ENCODE assay signal across 28 cellular contexts in the genomic region with DNA sequence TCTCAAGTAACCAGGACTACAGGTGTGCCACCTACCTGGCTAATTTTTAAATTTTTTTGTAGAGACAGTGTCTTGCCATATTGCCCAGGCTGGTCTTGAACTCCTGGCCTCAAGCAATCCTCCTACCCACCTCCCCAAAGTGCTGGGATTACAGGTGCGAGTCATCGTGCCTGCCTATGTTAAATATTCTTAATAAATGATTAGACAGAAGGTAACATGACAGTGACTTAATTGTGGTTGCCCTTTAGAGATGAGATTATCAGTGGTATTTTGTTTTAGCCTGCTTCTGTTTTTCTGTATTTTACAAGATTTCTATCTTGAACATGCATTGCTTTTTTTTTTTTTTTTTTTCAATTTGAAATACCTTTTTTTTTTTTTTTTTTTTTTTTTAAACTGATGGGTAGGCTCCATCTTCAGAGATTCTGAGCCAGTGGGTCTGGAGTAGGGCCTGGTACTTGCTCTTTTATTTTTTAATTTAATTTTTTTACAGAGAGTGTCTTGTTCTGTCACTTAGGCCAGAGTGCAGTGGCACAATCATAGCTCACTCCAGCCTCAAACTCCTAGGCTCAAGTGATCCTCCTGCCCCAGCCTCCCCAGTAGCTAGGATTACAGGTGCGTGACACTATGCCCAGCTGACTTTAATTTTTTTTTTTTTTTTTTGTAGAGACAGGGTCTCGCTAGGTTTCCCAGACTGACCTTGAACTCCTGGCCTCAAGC.
DNase-seq lines count a peak whose midpoint lies in the region; ATAC-seq and TF ChIP-seq lines count a peak whose summit lies in the region.
"Had no signal": no experiment of that assay in that cellular context is flagged by ENCODE, and none has a peak within 500 bp of the region (broad histone marks: within the 10 kb centered on the region; RNA-seq: fewer than 3 reads in every experiment).

No MANE protein-coding gene starts in this region.

- H3K27me3 ChIP-seq in CD8-positive, alpha-beta memory T cell (ENCODE audit: insufficient read depth, low read length, poor library complexity, severe bottlenecking) = no peaks in the 10 kb centered on the region
- H3K27me3 ChIP-seq: BLaER1, Peyer's patch, tibial artery had no signal

- no peaks in the 10 kb centered on the region for H3K27me3 Mint-ChIP-seq in CD8-positive, alpha-beta memory T cell
- H3K27me3 Mint-ChIP-seq in activated T-helper 17 cell treated with anti-CD3 and anti-CD28 coated beads, Interleukin-2, amount 50 U/mL, for 72 hours = no peaks in the 10 kb centered on the region
- no peaks in the 10 kb centered on the region for H3K27me3 Mint-ChIP-seq in HFFc6 (ENCODE audit: insufficient read depth)
- H3K27me3 Mint-ChIP-seq: activated naive CD4-positive, alpha-beta T cell treated with anti-CD3 and anti-CD28 coated beads, Interleukin-2, amount 10 ng/mL, durations not matched to agents 7 days and 5 days; memory B cell had no signal

- H3K4me1 ChIP-seq in CD8-positive, alpha-beta memory T cell (ENCODE audit: insufficient read depth, low read length) = peaks cover 42% of the 10 kb centered on the region

- peak overlapping the region; percentile 61 to 100 (median 96) for H3K27ac Mint-ChIP-seq in CD8-positive, alpha-beta memory T cell
- H3K27ac Mint-ChIP-seq in activated T-helper 17 cell treated with anti-CD3 and anti-CD28 coated beads, Interleukin-2, amount 50 U/mL, for 72 hours = peak overlapping the region; percentile 97
- no peak overlapping the region for H3K27ac Mint-ChIP-seq in HFFc6
- H3K27ac Mint-ChIP-seq: activated naive CD4-positive, alpha-beta T cell treated with anti-CD3 and anti-CD28 coated beads, Interleukin-2, amount 10 ng/mL, durations not matched to agents 7 days and 5 days; memory B cell; nephron progenitor cell had no signal

- H3K36me3 ChIP-seq in CD8-positive, alpha-beta memory T cell (ENCODE audit: insufficient read depth, low read length) = no peaks in the 10 kb centered on the region
- H3K36me3 ChIP-seq: BLaER1, HAP-1, Peyer's patch, tibial artery had no signal

- no peak for ATAC-seq in activated T-helper 17 cell treated with anti-CD3 and anti-CD28 coated beads, Interleukin-2, amount 50 U/mL, for 72 hours (replicated peaks)

- no peak overlapping the region for H3K4me3 ChIP-seq in CD8-positive, alpha-beta memory T cell (ENCODE audit: low read length)
- H3K4me3 ChIP-seq: BLaER1, HAP-1, Peyer's patch, tibial artery had no signal

- no peak overlapping the region for H3K4me3 Mint-ChIP-seq in CD8-positive, alpha-beta memory T cell
- H3K4me3 Mint-ChIP-seq in activated T-helper 17 cell treated with anti-CD3 and anti-CD28 coated beads, Interleukin-2, amount 50 U/mL, for 72 hours = no peak overlapping the region
- H3K4me3 Mint-ChIP-seq in HFFc6 = no peak overlapping the region
- H3K4me3 Mint-ChIP-seq: activated naive CD4-positive, alpha-beta T cell treated with anti-CD3 and anti-CD28 coated beads, Interleukin-2, amount 10 ng/mL, durations not matched to agents 7 days and 5 days; immature natural killer cell; memory B cell; nephron progenitor cell had no signal

- CTCF ChIA-PET in CD8-positive, alpha-beta memory T cell (lab: Charles Lee) = interaction anchor here (0.8 to 1.5 kb wide), 5 partner anchors 8 to 69 kb away, joined by 3 to 4 read pairs (median 3); no protein-coding TSS in a partner anchor

- peaks cover 4 to 16% (median 4%) of the 10 kb centered on the region in 3 donors for H3K36me3 Mint-ChIP-seq in CD8-positive, alpha-beta memory T cell
- H3K36me3 Mint-ChIP-seq in activated T-helper 17 cell treated with anti-CD3 and anti-CD28 coated beads, Interleukin-2, amount 50 U/mL, for 72 hours (ENCODE audit: low read depth) = peaks cover 22% of the 10 kb centered on the region
- peaks cover 5% of the 10 kb centered on the region for H3K36me3 Mint-ChIP-seq in HFFc6 (ENCODE audit: low read depth)

- no peak for DNase-seq in CD8-positive, alpha-beta memory T cell
- DNase-seq in kidney tubule cell (ENCODE audit: low spot score) (peak; percentile 37), GM20000 (ENCODE audit: low spot score) (no peak), iPS-NIHi11 (ENCODE audit: low spot score) (no peak), HFFc6 (no peak)
- DNase-seq in central memory CD4-positive, alpha-beta T cell = no peak
- DNase-seq: activated CD4-positive, alpha-beta T cell treated with anti-CD3 and anti-CD28 coated beads for 48 hours; activated naive CD4-positive, alpha-beta T cell treated with anti-CD3 and anti-CD28 coated beads, Interleukin-2, amount 10 ng/mL, durations not matched to agents 7 days and 5 days; anterior cingulate cortex; DMS79; effector CD4-positive, alpha-beta T cell; hypothalamus; immature natural killer cell; Karpas-422; MV-4-11; NCI-H1436; NCI-H2081 treated with DMSO at 0.1 percent for 48 hours; NCI-H226; NCI-H69; nephron progenitor cell; Peyer's patch; stimulated activated naive CD4-positive, alpha-beta T cell treated with Interleukin-2 at 50 U/mL for 16 hours; tibial artery had no signal

- H3K9me3 Mint-ChIP-seq in CD8-positive, alpha-beta memory T cell = no peaks in the 10 kb centered on the region
- H3K9me3 Mint-ChIP-seq in activated T-helper 17 cell treated with anti-CD3 and anti-CD28 coated beads, Interleukin-2, amount 50 U/mL, for 72 hours = no peaks in the 10 kb centered on the region
- no peaks in the 10 kb centered on the region for H3K9me3 Mint-ChIP-seq in HFFc6
- H3K9me3 Mint-ChIP-seq: activated naive CD4-positive, alpha-beta T cell treated with anti-CD3 and anti-CD28 coated beads, Interleukin-2, amount 10 ng/mL, durations not matched to agents 7 days and 5 days; immature natural killer cell; memory B cell; nephron progenitor cell had no signal

- no peaks in the 10 kb centered on the region for H3K9me3 ChIP-seq in CD8-positive, alpha-beta memory T cell (ENCODE audit: low read length)
- H3K9me3 ChIP-seq: BLaER1, HAP-1, Peyer's patch, tibial artery had no signal

- POLR2A ChIA-PET in CD8-positive, alpha-beta memory T cell (lab: Charles Lee) = interaction anchor here (0.6 to 1.0 kb wide), 7 partner anchors 11 to 263 kb away, joined by 3 to 6 read pairs (median 3); no protein-coding TSS in a partner anchor

- H3K27ac ChIP-seq in 22Rv1 = 0 out of 2 replicates have a peak overlapping the region, but pooled peaks have one; percentile 10
- no peak overlapping the region for H3K27ac ChIP-seq in CD8-positive, alpha-beta memory T cell (ENCODE audit: low read depth, low read length)
- H3K27ac ChIP-seq: BLaER1 had no signal

- TF ChIP-seq CTCF in 22Rv1 (IDR thresholded peaks at IDR 0.05) (no peak), GM20000 (IDR thresholded peaks at IDR 0.05; ENCODE audit: extremely low read depth, missing control alignments) (no peak), HFFc6 (IDR thresholded peaks at IDR 0.05) (no peak)

- H3K4me1 Mint-ChIP-seq in CD8-positive, alpha-beta memory T cell = peaks cover 68 to 76% (median 72%) of the 10 kb centered on the region in 3 donors
- H3K4me1 Mint-ChIP-seq in activated T-helper 17 cell treated with anti-CD3 and anti-CD28 coated beads, Interleukin-2, amount 50 U/mL, for 72 hours = peaks cover 53% of the 10 kb centered on the region
- H3K4me1 Mint-ChIP-seq in HFFc6 (ENCODE audit: low read depth) = peaks cover 41% of the 10 kb centered on the region
